Comparison of ENCODE assay signal across 34 cellular contexts in genomic region chr5:60743511-60744314, GRCh38. TPM values are rescaled to one million over a fixed set of nuclear protein-coding genes. Genes with fewer than 3 reads are reported as not detected.
"Had no signal": no experiment of that assay in that cellular context is flagged by ENCODE, and none has a peak within 500 bp of the region (broad histone marks: within the 10 kb centered on the region; RNA-seq: fewer than 3 reads in every experiment).

No MANE protein-coding gene starts in this region.

- H3K36me3 ChIP-seq: brain microvascular endothelial cell, breast epithelium, WERI-Rb-1 had no signal

- DNase-seq: activated CD4-positive, alpha-beta memory T cell treated with anti-CD3 and anti-CD28 coated beads, Interleukin-2, amount 10 ng/mL, durations not matched to agents 7 days and 5 days; activated CD4-positive, alpha-beta T cell treated with anti-CD3 and anti-CD28 coated beads for 1 hour; activated CD4-positive, alpha-beta T cell treated with anti-CD3 and anti-CD28 coated beads for 36 hours; activated CD4-positive, alpha-beta T cell treated with anti-CD3 and anti-CD28 coated beads for 48 hours; activated CD4-positive, alpha-beta T cell treated with anti-CD3 and anti-CD28 coated beads, Interleukin-2, amount 10 ng/mL, durations not matched to agents 7 days and 5 days; activated CD4-positive, alpha-beta T cell treated with anti-CD3 and anti-CD28 coated beads, Interleukin-2, amount 50 U/mL, for 48 hours; activated CD4-positive, CD25-positive, alpha-beta regulatory T cell; activated CD8-positive, alpha-beta memory T cell treated with anti-CD3 and anti-CD28 coated beads for 24 hours; activated CD8-positive, alpha-beta memory T cell treated with anti-CD3 and anti-CD28 coated beads, Interleukin-2, amount 10 ng/mL, durations not matched to agents 7 days and 5 days; activated CD8-positive, alpha-beta memory T cell treated with anti-CD3 and anti-CD28 coated beads, Interleukin-2, amount 50 U/mL, for 48 hours; activated CD8-positive, alpha-beta T cell treated with anti-CD3 and anti-CD28 coated beads, Interleukin-2, amount 10 ng/mL, durations not matched to agents 7 days and 5 days; activated effector memory CD4-positive, alpha-beta T cell treated with Interleukin-2 at 50 U/mL for 16 hours; activated gamma-delta T cell; activated naive CD4-positive, alpha-beta T cell treated with anti-CD3 and anti-CD28 coated beads, Interleukin-2, amount 10 ng/mL, durations not matched to agents 7 days and 5 days; activated naive CD4-positive, alpha-beta T cell treated with Interleukin-2 at 50 U/mL for 16 hours; activated naive CD8-positive, alpha-beta T cell treated with anti-CD3 and anti-CD28 coated beads, Interleukin-2, amount 10 ng/mL, durations not matched to agents 7 days and 5 days; activated naive CD8-positive, alpha-beta T cell treated with anti-CD3 and anti-CD28 coated beads, Interleukin-2, amount 50 U/mL, for 24 hours; activated T-cell treated with anti-CD3 and anti-CD28 coated beads, Interleukin-2, amount 50 U/mL, for 24 hours; activated T-cell treated with anti-CD3 and anti-CD28 coated beads, Interleukin-2, amount 50 U/mL, for 48 hours; amygdala; anterior cingulate cortex; body of pancreas; brain microvascular endothelial cell; central memory CD4-positive, alpha-beta T cell; T-helper 1 cell; T-helper 2 cell; T-helper 9 cell; WERI-Rb-1 had no signal

- FAIRE-seq: astrocyte, TTC549 had no signal

- H3K4me3 ChIP-seq: body of pancreas, breast epithelium had no signal

- ATAC-seq: activated CD4-positive, alpha-beta T cell treated with anti-CD3 and anti-CD28 coated beads for 36 hours; activated CD4-positive, CD25-positive, alpha-beta regulatory T cell treated with anti-CD3 and anti-CD28 coated beads, Interleukin-2, amount 50 U/mL, for 24 hours; activated CD8-positive, alpha-beta memory T cell treated with anti-CD3 and anti-CD28 coated beads, Interleukin-2, amount 10 ng/mL, durations not matched to agents 7 days and 5 days; activated CD8-positive, alpha-beta T cell treated with anti-CD3 and anti-CD28 coated beads, Interleukin-2, amount 10 ng/mL, durations not matched to agents 7 days and 5 days; activated naive CD8-positive, alpha-beta T cell treated with anti-CD3 and anti-CD28 coated beads, Interleukin-2, amount 50 U/mL, for 24 hours; body of pancreas; WTC11 had no signal

- H3K27ac ChIP-seq: body of pancreas, brain microvascular endothelial cell, breast epithelium, WERI-Rb-1 had no signal

- H3K4me1 ChIP-seq: body of pancreas, breast epithelium had no signal

- H3K9me3 ChIP-seq: body of pancreas had no signal

- H3K27me3 ChIP-seq: body of pancreas, brain microvascular endothelial cell, breast epithelium had no signal

RNA-seq across cellular contexts. Expression of gene DEPDC1B, which starts 43.7 kb away (rescaled TPM):
- total RNA-seq: cardiac septum had no signal
